16 cellular contexts compared by ENCODE assay signal in genomic region chrX:84118769-84119168, GRCh38.
"Had no signal": no experiment of that assay in that cellular context is flagged by ENCODE, and none has a peak within 500 bp of the region (broad histone marks: within the 10 kb centered on the region; RNA-seq: fewer than 3 reads in every experiment).

No MANE protein-coding gene starts in this region.

- ATAC-seq: activated T-helper 17 cell treated with anti-CD3 and anti-CD28 coated beads, Interleukin-2, amount 50 U/mL, for 72 hours; heart right ventricle; WTC11 had no signal

- H3K4me1 ChIP-seq: heart right ventricle, left ventricle myocardium inferior, right atrium auricular region, uterus had no signal

- FAIRE-seq: frontal cortex had no signal

- H3K27me3 Mint-ChIP-seq: activated naive CD4-positive, alpha-beta T cell treated with anti-CD3 and anti-CD28 coated beads, Interleukin-2, amount 50 U/mL, for 24 hours; activated T-helper 17 cell treated with anti-CD3 and anti-CD28 coated beads, Interleukin-2, amount 50 U/mL, for 72 hours had no signal

- H3K27ac ChIP-seq: brain microvascular endothelial cell, heart right ventricle, left ventricle myocardium inferior, right atrium auricular region, uterus had no signal

- H3K27ac Mint-ChIP-seq: activated naive CD4-positive, alpha-beta T cell treated with anti-CD3 and anti-CD28 coated beads, Interleukin-2, amount 50 U/mL, for 24 hours; activated T-helper 17 cell treated with anti-CD3 and anti-CD28 coated beads, Interleukin-2, amount 50 U/mL, for 72 hours; T-helper 1 cell treated with Interleukin-12 subunit alpha and Interleukin-12 subunit beta and Interleukin-4 antibody, amounts not matched to agents 30 μg/mL and 1 μg/mL, for 36 hours; WTC11 had no signal

- H3K4me3 ChIP-seq: heart right ventricle, left ventricle myocardium inferior, right atrium auricular region, skin epidermis, uterus had no signal

- H3K9me3 Mint-ChIP-seq: T-helper 1 cell treated with Interleukin-12 subunit alpha and Interleukin-12 subunit beta and Interleukin-4 antibody, amounts not matched to agents 30 μg/mL and 1 μg/mL, for 36 hours had no signal

- H3K36me3 ChIP-seq: brain microvascular endothelial cell, heart right ventricle, left ventricle myocardium inferior, right atrium auricular region, uterus had no signal

- H3K36me3 Mint-ChIP-seq: activated naive CD4-positive, alpha-beta T cell treated with anti-CD3 and anti-CD28 coated beads, Interleukin-2, amount 50 U/mL, for 24 hours had no signal

- DNase-seq: activated CD4-positive, alpha-beta T cell treated with anti-CD3 and anti-CD28 coated beads for 48 hours; activated CD8-positive, alpha-beta memory T cell treated with anti-CD3 and anti-CD28 coated beads for 24 hours; amniotic stem cell; brain microvascular endothelial cell; heart right ventricle; islet precursor cell; left ventricle myocardium inferior; mesendoderm; uterus had no signal

- H3K9me3 ChIP-seq: heart right ventricle, left ventricle myocardium inferior, right atrium auricular region, uterus had no signal

- H3K27me3 ChIP-seq: brain microvascular endothelial cell, heart right ventricle, right atrium auricular region, uterus had no signal

- H3K4me3 Mint-ChIP-seq: activated naive CD4-positive, alpha-beta T cell treated with anti-CD3 and anti-CD28 coated beads, Interleukin-2, amount 50 U/mL, for 24 hours; activated T-helper 17 cell treated with anti-CD3 and anti-CD28 coated beads, Interleukin-2, amount 50 U/mL, for 72 hours; T-helper 1 cell treated with Interleukin-12 subunit alpha and Interleukin-12 subunit beta and Interleukin-4 antibody, amounts not matched to agents 30 μg/mL and 1 μg/mL, for 36 hours; WTC11 had no signal

- H3K4me1 Mint-ChIP-seq: activated naive CD4-positive, alpha-beta T cell treated with anti-CD3 and anti-CD28 coated beads, Interleukin-2, amount 50 U/mL, for 24 hours; activated T-helper 17 cell treated with anti-CD3 and anti-CD28 coated beads, Interleukin-2, amount 50 U/mL, for 72 hours had no signal
